ENCODE assay signal across 7 cellular contexts in genomic region chr16:31471241-31471874, GRCh38. TPM values are rescaled to one million over a fixed set of nuclear protein-coding genes. Genes with fewer than 3 reads are reported as not detected.
DNase-seq lines count a peak whose midpoint lies in the region; ATAC-seq and TF ChIP-seq lines count a peak whose summit lies in the region.
"Had no signal": no experiment of that assay in that cellular context is flagged by ENCODE, and none has a peak within 500 bp of the region (broad histone marks: within the 10 kb centered on the region; RNA-seq: fewer than 3 reads in every experiment).

No MANE protein-coding gene starts in this region.

- H3K36me3 ChIP-seq in left lung, result peaks cover 0 to 39% of the 10 kb centered on the region in 2 donors

- TF ChIP-seq CTCF in natural killer cell (IDR thresholded peaks at IDR 0.05), result no peak
- TF ChIP-seq CTCF in left lung (IDR thresholded peaks at IDR 0.05), result no peak

- DNase-seq in natural killer cell (no peak), left lung (no peak), GM03348 (ENCODE audit: low spot score) (no peak), NCI-H1436 (lab: John Stamatoyannopoulos, UW) (no peak)
- DNase-seq in natural killer cell treated with Interleukin-12 subunit alpha and Interleukin-12 subunit beta and Interleukin-15 and Interleukin-18, amount 100 ng/mL, for 72 hours (ENCODE audit: low spot score), result no peak
- DNase-seq: stimulated activated naive CD8-positive, alpha-beta T cell treated with anti-CD3 and anti-CD28 coated beads, Interleukin-15, amount 100 ng/mL, for 72 hours had no signal

- ATAC-seq in natural killer cell, result no peak
- no peak for ATAC-seq in natural killer cell treated with Interleukin-12 subunit alpha and Interleukin-12 subunit beta and Interleukin-15 and Interleukin-18, amount 100 ng/mL, for 72 hours
- no peak for ATAC-seq in left lung
- no peak for ATAC-seq in GM19463 (IDR thresholded peaks at IDR 0.05; ENCODE audit: unreplicated experiment)
- ATAC-seq: stimulated activated naive CD8-positive, alpha-beta T cell treated with anti-CD3 and anti-CD28 coated beads, Interleukin-15, amount 100 ng/mL, for 72 hours had no signal

- H3K4me1 Mint-ChIP-seq in natural killer cell, result peaks cover 0 to 13% of the 10 kb centered on the region in 2 donors
- H3K4me1 Mint-ChIP-seq in natural killer cell treated with Interleukin-12 subunit alpha and Interleukin-12 subunit beta and Interleukin-15 and Interleukin-18, amount 100 ng/mL, for 72 hours (ENCODE audit: low read depth in 2 of 2), result peaks cover 22 to 25% of the 10 kb centered on the region in 2 donors

- peaks cover 16 to 42% of the 10 kb centered on the region in 2 donors for H3K4me1 ChIP-seq in left lung

- H3K4me3 Mint-ChIP-seq in natural killer cell, result peak overlapping the region; percentile 49
- H3K4me3 Mint-ChIP-seq in natural killer cell treated with Interleukin-12 subunit alpha and Interleukin-12 subunit beta and Interleukin-15 and Interleukin-18, amount 100 ng/mL, for 72 hours, result no peak overlapping the region

- no peaks in the 10 kb centered on the region for H3K9me3 Mint-ChIP-seq in natural killer cell
- H3K9me3 Mint-ChIP-seq in natural killer cell treated with Interleukin-12 subunit alpha and Interleukin-12 subunit beta and Interleukin-15 and Interleukin-18, amount 100 ng/mL, for 72 hours, result no peaks in the 10 kb centered on the region
- H3K9me3 Mint-ChIP-seq: stimulated activated naive CD8-positive, alpha-beta T cell treated with anti-CD3 and anti-CD28 coated beads, Interleukin-15, amount 100 ng/mL, for 72 hours had no signal

- H3K27ac ChIP-seq in left lung, result peak overlapping the region; percentile 82 to 93

- H3K4me3 ChIP-seq in left lung, result peak overlapping the region; percentile 56 to 62

- H3K27me3 Mint-ChIP-seq in natural killer cell (ENCODE audit: low read depth in 2 of 2), result peaks cover 0 to 23% of the 10 kb centered on the region in 2 donors
- H3K27me3 Mint-ChIP-seq in natural killer cell treated with Interleukin-12 subunit alpha and Interleukin-12 subunit beta and Interleukin-15 and Interleukin-18, amount 100 ng/mL, for 72 hours, result peaks cover 0 to 5% of the 10 kb centered on the region in 2 donors

- no peaks in the 10 kb centered on the region for H3K36me3 Mint-ChIP-seq in natural killer cell
- no peaks in the 10 kb centered on the region for H3K36me3 Mint-ChIP-seq in natural killer cell treated with Interleukin-12 subunit alpha and Interleukin-12 subunit beta and Interleukin-15 and Interleukin-18, amount 100 ng/mL, for 72 hours

- intact Hi-C loops in natural killer cell (cut with micrococcal nuclease) (no loop called here), left lung (cut with DNase I) (no loop called here)

- H3K27me3 ChIP-seq in left lung, result peaks cover 0 to 19% of the 10 kb centered on the region in 2 donors

- no peaks in the 10 kb centered on the region for H3K9me3 ChIP-seq in left lung

- H3K27ac Mint-ChIP-seq in natural killer cell, result no peak overlapping the region
- H3K27ac Mint-ChIP-seq in natural killer cell treated with Interleukin-12 subunit alpha and Interleukin-12 subunit beta and Interleukin-15 and Interleukin-18, amount 100 ng/mL, for 72 hours, result no peak overlapping the region
- H3K27ac Mint-ChIP-seq: stimulated activated naive CD8-positive, alpha-beta T cell treated with anti-CD3 and anti-CD28 coated beads, Interleukin-15, amount 100 ng/mL, for 72 hours had no signal

RNA-seq across cellular contexts. Expression of gene TGFB1I1, which starts 0.6 kb away (rescaled TPM):
- total RNA-seq in natural killer cell, result 1 to 10 TPM in 1 of 3 donors, under 1 TPM in 2; 0.72 to 1.3 (median 0.78) TPM
- under 1 TPM; 0.55 to 0.75 TPM for total RNA-seq in natural killer cell treated with Interleukin-12 subunit alpha and Interleukin-12 subunit beta and Interleukin-15 and Interleukin-18, amount 100 ng/mL, for 72 hours
- 10 to 100 TPM; 49.3 to 70.3 TPM for total RNA-seq in left lung

RNA-seq across cellular contexts. Expression of gene SLC5A2, which starts 11.6 kb away (rescaled TPM):
- total RNA-seq in natural killer cell (under 1 TPM in 2 of 3 donors, not detected in 1; 0.20 to 0.96 TPM), left lung (1 to 10 TPM in 1 of 2 donors, under 1 TPM in 1; 0.92 to 1.4 TPM)
- not detected for total RNA-seq in natural killer cell treated with Interleukin-12 subunit alpha and Interleukin-12 subunit beta and Interleukin-15 and Interleukin-18, amount 100 ng/mL, for 72 hours

RNA-seq across cellular contexts. Expression of gene ARMC5, which starts 12.1 kb away (rescaled TPM):
- total RNA-seq in natural killer cell (10 to 100 TPM; 10.4 to 22.8 (median 16.6) TPM), left lung (10 to 100 TPM in 1 of 2 donors, 1 to 10 TPM in 1; 8.5 to 10.1 TPM)
- 10 to 100 TPM; 31.6 to 36.0 TPM for total RNA-seq in natural killer cell treated with Interleukin-12 subunit alpha and Interleukin-12 subunit beta and Interleukin-15 and Interleukin-18, amount 100 ng/mL, for 72 hours

RNA-seq across cellular contexts. Expression of gene ZNF843, which starts 28.8 kb away (rescaled TPM):
- under 1 TPM; 0.14 to 0.50 (median 0.23) TPM for total RNA-seq in natural killer cell
- total RNA-seq in natural killer cell treated with Interleukin-12 subunit alpha and Interleukin-12 subunit beta and Interleukin-15 and Interleukin-18, amount 100 ng/mL, for 72 hours, result under 1 TPM in 1 of 2 donors, not detected in 1; 0.17 TPM
- total RNA-seq in left lung, result 1 to 10 TPM; 1.5 to 1.6 TPM

RNA-seq across cellular contexts. Expression of gene RUSF1, which starts 36.8 kb away (rescaled TPM):
- total RNA-seq in natural killer cell (10 to 100 TPM; 50.2 to 61.5 (median 51.9) TPM), left lung (10 to 100 TPM; 58.2 to 67.4 TPM)
- total RNA-seq in natural killer cell treated with Interleukin-12 subunit alpha and Interleukin-12 subunit beta and Interleukin-15 and Interleukin-18, amount 100 ng/mL, for 72 hours, result 10 to 100 TPM; 42.1 to 48.5 TPM

Comparison
In these comparisons a context has a peak if more than half of its experiments do, and no peak if none do; other contexts are left out.
1. RNA of gene TGFB1I1, which starts 0.6 kb away (total RNA-seq): 49.3 to 70.3 TPM in left lung; 0.72 to 1.3 TPM in natural killer cell and 0.55 to 0.75 TPM in natural killer cell treated with Interleukin-12 subunit alpha and Interleukin-12 subunit beta and Interleukin-15 and Interleukin-18, amount 100 ng/mL, for 72 hours; every median in the first group is over 10 times any median in the second.